ENCODE assay signal across 12 cellular contexts in genomic region chr10:71882813-71883746, GRCh38. TPM values are rescaled to one million over a fixed set of nuclear protein-coding genes. Genes with fewer than 3 reads are reported as not detected.
DNase-seq lines count a peak whose midpoint lies in the region; ATAC-seq and TF ChIP-seq lines count a peak whose summit lies in the region.
"Had no signal": no experiment of that assay in that cellular context is flagged by ENCODE, and none has a peak within 500 bp of the region (broad histone marks: within the 10 kb centered on the region; RNA-seq: fewer than 3 reads in every experiment).

No MANE protein-coding gene starts in this region.

- H3K79me2 ChIP-seq in OCI-LY1 (ENCODE audit: insufficient read depth, low read length): no peaks in the 10 kb centered on the region

- POLR2A ChIA-PET in activated CD4-positive, alpha-beta T cell treated with anti-CD3 and anti-CD28 coated beads for 36 hours (lab: Charles Lee): interaction anchor here (0.6 kb wide), 1 partner anchor 419 kb away, joined by 4 read pairs; no protein-coding TSS in a partner anchor

- H3K9me3 ChIP-seq in OCI-LY1 (ENCODE audit: low read length): no peaks in the 10 kb centered on the region
- H3K9me3 ChIP-seq in subcutaneous abdominal adipose tissue (ENCODE audit: control insufficient read depth in 5 of 5, low read length in 5 of 5): no peaks in the 10 kb centered on the region

- H3K4me1 Mint-ChIP-seq in activated CD4-positive, alpha-beta T cell treated with anti-CD3 and anti-CD28 coated beads for 36 hours: peaks cover 18% of the 10 kb centered on the region
- peaks cover 11% of the 10 kb centered on the region for H3K4me1 Mint-ChIP-seq in activated CD4-positive, alpha-beta T cell treated with anti-CD3 and anti-CD28 coated beads, Interleukin-2, amount 10 ng/mL, durations not matched to agents 24 days and 14 days
- H3K4me1 Mint-ChIP-seq in activated naive CD8-positive, alpha-beta T cell treated with anti-CD3 and anti-CD28 coated beads for 36 hours: peaks cover 17% of the 10 kb centered on the region

- ATAC-seq in activated CD4-positive, alpha-beta T cell treated with anti-CD3 and anti-CD28 coated beads for 36 hours: no peak
- ATAC-seq in HG03097 (IDR thresholded peaks at IDR 0.05; ENCODE audit: low FRiP score, unreplicated experiment): no peak

- no peaks in the 10 kb centered on the region for H3F3A ChIP-seq in OCI-LY1 (ENCODE audit: insufficient read depth, low read length)

- H3K4me3 ChIP-seq in OCI-LY1 (ENCODE audit: low read depth, low read length, poor library complexity, severe bottlenecking) (no peak overlapping the region), subcutaneous abdominal adipose tissue (ENCODE audit: low read depth in 1 of 5, low read length in 5 of 5) (peak overlapping the region in 1 of 5 donors; percentile 22)

- peaks cover 47% of the 10 kb centered on the region for H3K4me1 ChIP-seq in OCI-LY1 (ENCODE audit: insufficient read depth, low read length, severe bottlenecking)
- peaks cover 0 to 22% (median 12%) of the 10 kb centered on the region in 5 donors for H3K4me1 ChIP-seq in subcutaneous abdominal adipose tissue (ENCODE audit: control insufficient read depth in 5 of 5, insufficient read depth in 5 of 5, low read length in 5 of 5)

- H3K9ac ChIP-seq in OCI-LY1 (ENCODE audit: low read length) (no peak overlapping the region), subcutaneous abdominal adipose tissue (ENCODE audit: low read length in 5 of 5) (no peak overlapping the region)

- H3K27ac ChIP-seq in OCI-LY1 (ENCODE audit: low read depth, low read length, poor library complexity, severe bottlenecking): peak overlapping the region; percentile 39
- peak overlapping the region; percentile 35 for H3K27ac ChIP-seq in subcutaneous abdominal adipose tissue (ENCODE audit: low read depth, low read length)
- H3K27ac ChIP-seq: epithelial cell of prostate had no signal

- no peaks in the 10 kb centered on the region for H4K20me1 ChIP-seq in OCI-LY1 (ENCODE audit: insufficient read depth, low read length)

- no peaks in the 10 kb centered on the region for H3K9me2 ChIP-seq in OCI-LY1 (ENCODE audit: low read depth, low read length)

- no peak overlapping the region for H3K4me3 Mint-ChIP-seq in activated CD4-positive, alpha-beta T cell treated with anti-CD3 and anti-CD28 coated beads for 36 hours
- H3K4me3 Mint-ChIP-seq in activated CD4-positive, alpha-beta T cell treated with anti-CD3 and anti-CD28 coated beads, Interleukin-2, amount 10 ng/mL, durations not matched to agents 24 days and 14 days: no peak overlapping the region
- no peak overlapping the region for H3K4me3 Mint-ChIP-seq in activated naive CD8-positive, alpha-beta T cell treated with anti-CD3 and anti-CD28 coated beads for 36 hours
- H3K4me3 Mint-ChIP-seq: activated CD4-positive, alpha-beta memory T cell treated with anti-CD3 and anti-CD28 coated beads, Interleukin-2, amount 10 ng/mL, durations not matched to agents 7 days and 5 days had no signal

- H2AFZ ChIP-seq in OCI-LY1 (ENCODE audit: low read length): no peak overlapping the region

- no peaks in the 10 kb centered on the region for H3K9me3 Mint-ChIP-seq in activated CD4-positive, alpha-beta T cell treated with anti-CD3 and anti-CD28 coated beads for 36 hours (ENCODE audit: low read depth)
- no peaks in the 10 kb centered on the region for H3K9me3 Mint-ChIP-seq in activated CD4-positive, alpha-beta T cell treated with anti-CD3 and anti-CD28 coated beads, Interleukin-2, amount 10 ng/mL, durations not matched to agents 24 days and 14 days
- no peaks in the 10 kb centered on the region for H3K9me3 Mint-ChIP-seq in activated naive CD8-positive, alpha-beta T cell treated with anti-CD3 and anti-CD28 coated beads for 36 hours
- H3K9me3 Mint-ChIP-seq: activated CD4-positive, alpha-beta memory T cell treated with anti-CD3 and anti-CD28 coated beads, Interleukin-2, amount 10 ng/mL, durations not matched to agents 7 days and 5 days had no signal

- H3K36me3 ChIP-seq in OCI-LY1 (ENCODE audit: insufficient read depth, low read length) (no peaks in the 10 kb centered on the region), subcutaneous abdominal adipose tissue (ENCODE audit: control insufficient read depth in 5 of 5, insufficient read depth in 5 of 5, low read length in 5 of 5) (no peaks in the 10 kb centered on the region)

- TF ChIP-seq CTCF in OCI-LY1 (IDR thresholded peaks at IDR 0.05; ENCODE audit: low read length): no peak

- intact Hi-C loops in activated CD4-positive, alpha-beta T cell treated with anti-CD3 and anti-CD28 coated beads for 36 hours (cut with DNase I, micrococcal nuclease): no loop called here
- intact Hi-C loops in activated CD4-positive, alpha-beta T cell treated with anti-CD3 and anti-CD28 coated beads, Interleukin-2, amount 10 ng/mL, durations not matched to agents 24 days and 14 days (cut with micrococcal nuclease): no loop called here

- no peak for DNase-seq in activated CD4-positive, alpha-beta T cell treated with anti-CD3 and anti-CD28 coated beads for 36 hours
- no peak for DNase-seq in activated CD4-positive, alpha-beta T cell treated with anti-CD3 and anti-CD28 coated beads, Interleukin-2, amount 10 ng/mL, durations not matched to agents 24 days and 14 days
- DNase-seq in erythroblast (lab: John Stamatoyannopoulos, UW): peak; percentile 58 to 67
- no peak for DNase-seq in stimulated activated CD4-positive, alpha-beta T cell treated with anti-CD3 and anti-CD28 coated beads, Interleukin-4, amount 100 ng/mL, for 4 hours
- DNase-seq in activated naive CD8-positive, alpha-beta T cell treated with anti-CD3 and anti-CD28 coated beads for 36 hours: no peak
- DNase-seq: activated CD4-positive, alpha-beta memory T cell treated with anti-CD3 and anti-CD28 coated beads, Interleukin-2, amount 10 ng/mL, durations not matched to agents 7 days and 5 days; NCI-H1436; trophoblast cell had no signal

- CTCF ChIA-PET in activated CD4-positive, alpha-beta T cell treated with anti-CD3 and anti-CD28 coated beads for 36 hours (lab: Charles Lee): interaction anchor here (0.5 to 3.2 kb wide), 5 partner anchors 11 to 102 kb away, joined by 3 to 16 read pairs (median 3); no protein-coding TSS in a partner anchor

- H3K27ac Mint-ChIP-seq in activated CD4-positive, alpha-beta T cell treated with anti-CD3 and anti-CD28 coated beads for 36 hours: peak overlapping the region; percentile 32
- H3K27ac Mint-ChIP-seq in activated CD4-positive, alpha-beta T cell treated with anti-CD3 and anti-CD28 coated beads, Interleukin-2, amount 10 ng/mL, durations not matched to agents 24 days and 14 days: no peak overlapping the region
- H3K27ac Mint-ChIP-seq in activated naive CD8-positive, alpha-beta T cell treated with anti-CD3 and anti-CD28 coated beads for 36 hours: no peak overlapping the region
- H3K27ac Mint-ChIP-seq: activated CD4-positive, alpha-beta memory T cell treated with anti-CD3 and anti-CD28 coated beads, Interleukin-2, amount 10 ng/mL, durations not matched to agents 7 days and 5 days had no signal

- H3K36me3 Mint-ChIP-seq in activated CD4-positive, alpha-beta T cell treated with anti-CD3 and anti-CD28 coated beads for 36 hours (ENCODE audit: low read depth): no peaks in the 10 kb centered on the region
- H3K36me3 Mint-ChIP-seq in activated CD4-positive, alpha-beta T cell treated with anti-CD3 and anti-CD28 coated beads, Interleukin-2, amount 10 ng/mL, durations not matched to agents 24 days and 14 days (ENCODE audit: low read depth): no peaks in the 10 kb centered on the region
- H3K36me3 Mint-ChIP-seq in activated naive CD8-positive, alpha-beta T cell treated with anti-CD3 and anti-CD28 coated beads for 36 hours: no peaks in the 10 kb centered on the region

- no peak overlapping the region for H3K4me2 ChIP-seq in OCI-LY1 (ENCODE audit: low read length)

- H3K27me3 ChIP-seq in OCI-LY1 (ENCODE audit: insufficient read depth, low read length) (no peaks in the 10 kb centered on the region), subcutaneous abdominal adipose tissue (ENCODE audit: control insufficient read depth in 5 of 5, insufficient read depth in 4 of 5, low read length in 5 of 5) (no peaks in the 10 kb centered on the region)

- TF ChIP-seq POLR2A in erythroblast (IDR thresholded peaks at IDR 0.05; ENCODE audit: low read length): no peak

- no peaks in the 10 kb centered on the region for H3K27me3 Mint-ChIP-seq in activated CD4-positive, alpha-beta T cell treated with anti-CD3 and anti-CD28 coated beads for 36 hours
- peaks cover 6% of the 10 kb centered on the region for H3K27me3 Mint-ChIP-seq in activated CD4-positive, alpha-beta T cell treated with anti-CD3 and anti-CD28 coated beads, Interleukin-2, amount 10 ng/mL, durations not matched to agents 24 days and 14 days
- no peaks in the 10 kb centered on the region for H3K27me3 Mint-ChIP-seq in activated naive CD8-positive, alpha-beta T cell treated with anti-CD3 and anti-CD28 coated beads for 36 hours

RNA-seq across cellular contexts. Expression of gene PSAP, which starts 32.0 kb away (rescaled TPM):
- total RNA-seq in activated CD4-positive, alpha-beta T cell treated with anti-CD3 and anti-CD28 coated beads for 36 hours: 100 to 1,000 TPM; 100 to 109 TPM
- total RNA-seq in activated CD4-positive, alpha-beta T cell treated with anti-CD3 and anti-CD28 coated beads, Interleukin-2, amount 10 ng/mL, durations not matched to agents 24 days and 14 days: 97.9 and 99.9 TPM in 2 replicates
- 10 to 100 TPM; 93.1 to 97.0 TPM for total RNA-seq in activated naive CD8-positive, alpha-beta T cell treated with anti-CD3 and anti-CD28 coated beads for 36 hours

Comparison
In these comparisons a context has a peak if more than half of its experiments do, and no peak if none do; other contexts are left out.
1. DNase-seq: peak in erythroblast (2 of 2); none in activated CD4-positive, alpha-beta T cell treated with anti-CD3 and anti-CD28 coated beads for 36 hours (single experiment), activated CD4-positive, alpha-beta T cell treated with anti-CD3 and anti-CD28 coated beads, Interleukin-2, amount 10 ng/mL, durations not matched to agents 24 days and 14 days (single experiment), stimulated activated CD4-positive, alpha-beta T cell treated with anti-CD3 and anti-CD28 coated beads, Interleukin-4, amount 100 ng/mL, for 4 hours (0 of 2) and activated naive CD8-positive, alpha-beta T cell treated with anti-CD3 and anti-CD28 coated beads for 36 hours (single experiment).